Comparison of ENCODE assay signal across 22 cellular contexts in genomic region chr9:72150653-72151052, GRCh38.
"Had no signal": no experiment of that assay in that cellular context is flagged by ENCODE, and none has a peak within 500 bp of the region (broad histone marks: within the 10 kb centered on the region; RNA-seq: fewer than 3 reads in every experiment).

No MANE protein-coding gene starts in this region.

- DNase-seq: activated CD4-positive, alpha-beta T cell treated with anti-CD3 and anti-CD28 coated beads, Interleukin-2, amount 50 U/mL, for 4 hours; activated CD4-positive, CD25-positive, alpha-beta regulatory T cell treated with anti-CD3 and anti-CD28 coated beads, Interleukin-2, amount 50 U/mL, for 72 hours; activated naive CD4-positive, alpha-beta T cell treated with Interleukin-2 at 50 U/mL for 16 hours; activated T-cell treated with anti-CD3 and anti-CD28 coated beads for 4 hours; anterior cingulate cortex; dermis blood vessel endothelial cell; islet precursor cell; left ventricle myocardium superior; mesenchymal stem cell; posterior cingulate gyrus; stimulated activated CD4-positive, alpha-beta T cell treated with anti-CD3 and anti-CD28 coated beads, Interleukin-4, amount 100 ng/mL, for 4 hours; stimulated activated CD8-positive, alpha-beta memory T cell treated with anti-CD3 and anti-CD28 coated beads, Interleukin-4, amount 100 ng/mL, for 48 hours; stimulated activated naive CD4-positive, alpha-beta T cell treated with Interleukin-2 at 50 U/mL for 16 hours; substantia nigra; T-cell; T-helper 9 cell; transverse colon had no signal

- H3K36me3 Mint-ChIP-seq: T-cell had no signal

- H3K4me3 ChIP-seq: breast epithelium had no signal

- ATAC-seq: esophagus mucosa, left ventricle myocardium superior, T-cell had no signal

- FAIRE-seq: endometrium had no signal

- H3K36me3 ChIP-seq: breast epithelium, transverse colon had no signal

- H3K4me1 Mint-ChIP-seq: nephron had no signal

- H3K27ac Mint-ChIP-seq: nephron, T-cell had no signal

- H3K4me3 Mint-ChIP-seq: T-cell had no signal

- H3K9me3 ChIP-seq: breast epithelium, transverse colon had no signal

- H3K4me1 ChIP-seq: breast epithelium had no signal

- H3K27ac ChIP-seq: breast epithelium, skin epidermis had no signal
